ENCODE assay signal across 8 cellular contexts in the genomic region with DNA sequence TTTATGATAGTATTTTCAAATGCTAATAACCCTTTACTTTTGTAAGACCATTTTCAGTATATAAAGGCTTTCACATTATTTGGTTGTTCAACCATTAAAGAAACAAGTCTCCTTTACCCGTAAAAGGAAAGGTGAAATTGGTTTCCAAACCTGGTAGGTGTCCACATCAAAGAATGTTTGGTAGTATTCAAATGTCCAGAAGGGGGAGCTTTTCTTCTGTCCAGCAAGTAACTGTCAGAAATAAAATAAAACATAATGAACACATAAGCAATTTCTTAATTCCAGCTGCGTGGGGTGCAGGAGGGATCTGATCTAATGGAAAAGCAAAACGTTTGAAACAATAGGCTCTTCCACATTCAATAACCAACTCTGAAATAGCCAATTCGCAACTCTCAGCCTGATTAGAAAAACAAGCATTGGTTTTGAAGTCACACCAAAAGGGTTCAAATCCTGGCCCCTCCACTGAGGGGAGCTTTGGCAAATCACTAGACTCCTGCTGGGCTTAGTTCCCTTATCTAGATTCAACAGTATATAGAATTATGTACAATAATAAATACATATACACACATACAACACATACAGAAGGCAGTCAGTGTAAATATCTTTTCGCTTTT. TPM values are rescaled to one million over a fixed set of nuclear protein-coding genes. Genes with fewer than 3 reads are reported as not detected.
A peak's percentile ranks its signal among the peaks of the same experiment; 100 is the strongest.
DNase-seq lines count a peak whose midpoint lies in the region; ATAC-seq, FAIRE-seq and TF ChIP-seq lines count a peak whose summit lies in the region.

No MANE protein-coding gene starts in this region.

- no peak for TF ChIP-seq EP300 in stomach (IDR thresholded peaks at IDR 0.05)

- TF ChIP-seq CTCF in Caco-2 (IDR thresholded peaks at IDR 0.05; ENCODE audit: insufficient read depth in 1 of 2, low read depth in 1 of 2, low read length in 1 of 2, severe bottlenecking in 1 of 2, unreplicated experiment in 1 of 2): peak; percentile 41 to 44
- peak in 5 of 7 experiments; percentile 40 to 64 (median 53) for TF ChIP-seq CTCF in stomach (IDR thresholded peaks at IDR 0.05)

- POLR2A ChIA-PET in Caco-2 (lab: Charles Lee): no interaction called here

- H3K4me3 ChIP-seq in Caco-2 (ENCODE audit: low read depth, low read length) (no peak overlapping the region), stomach (no peak overlapping the region)

- H3K9me3 ChIP-seq in Caco-2: no peaks in the 10 kb centered on the region
- H3K9me3 ChIP-seq in stomach: no peaks in the 10 kb centered on the region

- DNase-seq in Caco-2 (peak in 1 of 2 experiments; percentile 49), HT1080 (ENCODE audit: low read depth) (peak; percentile 24), RPMI8226 (peak; percentile 71), fibroblast of peridontal ligament (ENCODE audit: extremely low read depth) (peak; percentile 78), stomach (no peak), HTR-8/SVneo (ENCODE audit: insufficient read length, low spot score) (no peak), head of caudate nucleus (no peak)

- no peaks in the 10 kb centered on the region for H3K4me1 ChIP-seq in Caco-2
- H3K4me1 ChIP-seq in stomach: peaks cover 0 to 8% (median 2%) of the 10 kb centered on the region in 4 donors

- H3K27ac ChIP-seq in stomach: no peak overlapping the region

- no peak for FAIRE-seq in HTR-8/SVneo (lab: Jason Lieb, UNC)

- CTCF ChIA-PET in Caco-2 (lab: Charles Lee): interaction anchor here (0.8 to 2.7 kb wide), 9 partner anchors 11 to 81 kb away, joined by 3 to 14 read pairs (median 4); a partner anchor contains a TSS

- H3K36me3 ChIP-seq in Caco-2 (ENCODE audit: control insufficient read depth, insufficient read depth, low read length) (no peaks in the 10 kb centered on the region), stomach (peaks cover 39 to 88% (median 82%) of the 10 kb centered on the region in 4 donors)

- no TSS peak for BruUV-seq in Caco-2 (replicated peaks; lab: Mats Ljungman, UMichigan)

- WGBS in stomach, 5 donors: 35 to 52% (median 39%) methylated on average over 5 of the region's 5 CpGs

- no peaks in the 10 kb centered on the region for H3K4me1 Mint-ChIP-seq in Caco-2 (ENCODE audit: low read depth, unreplicated experiment)

- H3K9me3 Mint-ChIP-seq in Caco-2 (ENCODE audit: unreplicated experiment): no peaks in the 10 kb centered on the region

- ATAC-seq in HG02763 (IDR thresholded peaks at IDR 0.05; ENCODE audit: unreplicated experiment): no peak

- no peak for TF ChIP-seq POLR2A in stomach (IDR thresholded peaks at IDR 0.05)

- H3K27me3 ChIP-seq in Caco-2 (replicated peaks; ENCODE audit: control insufficient read depth, insufficient read depth, low read length) (no peaks in the 10 kb centered on the region), stomach (no peaks in the 10 kb centered on the region)

- H3K27me3 Mint-ChIP-seq in Caco-2 (ENCODE audit: insufficient read depth, unreplicated experiment): no peaks in the 10 kb centered on the region

- no peak overlapping the region for H3K4me3 Mint-ChIP-seq in Caco-2 (ENCODE audit: unreplicated experiment)

- intact Hi-C loops in Caco-2 (cut with micrococcal nuclease; ENCODE audit: unreplicated experiment) (loop anchor here (1.0 kb wide), 2 partner anchors 41 to 71 kb away; no protein-coding TSS in a partner anchor), stomach (cut with DNase I; ENCODE audit: low total_unique reads) (loop anchor here (5.0 kb wide), 1 partner anchor 69 kb away; a partner anchor contains a TSS), head of caudate nucleus (cut with DNase I) (no loop called here)

- peaks cover 8% of the 10 kb centered on the region for H3K36me3 Mint-ChIP-seq in Caco-2 (ENCODE audit: insufficient read depth, unreplicated experiment)

- no peak overlapping the region for H3K27ac Mint-ChIP-seq in Caco-2 (ENCODE audit: unreplicated experiment)

RNA-seq across cellular contexts. Expression of a gene that starts 11.0 kb away (rescaled TPM):
- 16.6 and 17.2 TPM in 2 replicates for total RNA-seq in Caco-2 (2022)
- total RNA-seq in HT1080 (2014; rRNA removed; shearing (Covaris generic)): 20.2 and 24.9 TPM in 2 replicates
- polyA plus RNA-seq in HT1080 (2015; cell fraction: cytosol; rRNA removed): 17.3 and 19.1 TPM in 2 replicates
- 12.8 and 13.6 TPM in 2 replicates for polyA plus RNA-seq in HT1080 (2015; cell fraction: nucleus; rRNA removed)
- total RNA-seq in stomach: 10 to 100 TPM in 4 of 5 donors, 1 to 10 TPM in 1; 7.6 to 44.3 (median 14.1) TPM
- 10 to 100 TPM; 23.3 to 29.9 (median 26.1) TPM for polyA plus RNA-seq in stomach

RNA-seq across cellular contexts. Expression of a gene that starts 15.4 kb away (rescaled TPM):
- total RNA-seq in Caco-2 (2022): 6.8 and 7.1 TPM in 2 replicates
- not detected in 2 replicates for total RNA-seq in HT1080 (2014; rRNA removed; shearing (Covaris generic))
- polyA plus RNA-seq in HT1080 (2015; cell fraction: cytosol; rRNA removed): not detected in 2 replicates
- polyA plus RNA-seq in HT1080 (2015; cell fraction: nucleus; rRNA removed): not detected in 2 replicates
- total RNA-seq in stomach: not detected
- polyA plus RNA-seq in stomach: not detected

RNA-seq across cellular contexts. Expression of a gene that starts 40.5 kb away (rescaled TPM):
- total RNA-seq in Caco-2 (2022) (28.8 and 29.6 TPM in 2 replicates), stomach (10 to 100 TPM in 3 of 5 donors, 1 to 10 TPM in 2; 6.4 to 46.9 (median 14.2) TPM)
- total RNA-seq in HT1080 (2014; rRNA removed; shearing (Covaris generic)): 51.8 and 68.6 TPM in 2 replicates
- 60.1 and 65.1 TPM in 2 replicates for polyA plus RNA-seq in HT1080 (2015; cell fraction: cytosol; rRNA removed)
- 52.7 and 56.9 TPM in 2 replicates for polyA plus RNA-seq in HT1080 (2015; cell fraction: nucleus; rRNA removed)
- 1 to 10 TPM; 2.6 to 5.1 (median 4.0) TPM for polyA plus RNA-seq in stomach

Comparison
In these comparisons a context has a peak if more than half of its experiments do, and no peak if none do; other contexts are left out.
1. DNase-seq: peak in HT1080 (single experiment), RPMI8226 (single experiment) and fibroblast of peridontal ligament (single experiment); none in stomach (single experiment), HTR-8/SVneo (single experiment) and head of caudate nucleus (0 of 42).